8 cellular contexts compared by ENCODE assay signal in genomic region chr3:150184426-150185071, GRCh38.
DNase-seq lines count a peak whose midpoint lies in the region; ATAC-seq, FAIRE-seq and TF ChIP-seq lines count a peak whose summit lies in the region.

No MANE protein-coding gene starts in this region.

- intact Hi-C loops in lower leg skin (cut with DNase I; ENCODE audit: low total_unique reads) = no loop called here

- 4% methylated on average over 8 of the region's 8 CpGs for WGBS in A549 (ENCODE audit: missing lambda C conversion rate)
- WGBS in lower leg skin, 2 donors = 13 to 14% methylated on average over 8 of the region's 8 CpGs

- peak; percentile 66 to 67 for ATAC-seq in A549
- peak; percentile 33 for ATAC-seq in HG02571 (IDR thresholded peaks at IDR 0.05; ENCODE audit: unreplicated experiment)
- no peak for ATAC-seq in GM18858 (IDR thresholded peaks at IDR 0.05; ENCODE audit: unreplicated experiment)

- H3K9me3 ChIP-seq in A549 = peaks cover 22% of the 10 kb centered on the region; the same call in 1 of the 3 replicates

- peak overlapping the region; percentile 83 for H3K4me2 ChIP-seq in A549

- H3K27ac ChIP-seq in A549 = peak overlapping the region; percentile 55 to 80; a peak in 5 of 6 replicates
- peak overlapping the region; percentile 62 for H3K27ac ChIP-seq in VCaP

- H3K4me3 ChIP-seq in A549 (peak overlapping the region; percentile 39), lower leg skin (ENCODE audit: low read depth, poor library complexity, severe bottlenecking) (no peak overlapping the region)

- FAIRE-seq in A549 (lab: Jason Lieb, UNC) = no peak

- DNase-seq in A549 (ENCODE audit: low read depth in 1 of 2, low spot score in 1 of 2) = peak; percentile 33 to 36
- DNase-seq in kidney tubule cell (ENCODE audit: low spot score) = peak; percentile 35
- DNase-seq in GOT3 (lab: John Stamatoyannopoulos, UW) = no peak
- no peak for DNase-seq in SKM-1 treated with dmso at 0.1 percent for 144 hours (lab: John Stamatoyannopoulos, UW; ENCODE audit: unreplicated experiment)
- no peak for DNase-seq in lower leg skin (ENCODE audit: low spot score in 2 of 2)

- peaks cover 27% of the 10 kb centered on the region for H3K4me1 ChIP-seq in A549

- no peak; a peak in 1 of 5 replicates for TF ChIP-seq RAD21 in A549 (conservative IDR thresholded peaks at IDR 0.05 in 1 of 2, IDR thresholded peaks at IDR 0.05 in 1 of 2)

- CTCF ChIA-PET in A549 (lab: Yijun Ruan, JAX) = interaction anchor here (0.6 to 3.0 kb wide), 56 partner anchors 9 to 692 kb away, joined by 3 to 80 read pairs (median 4); partner anchors contain the start of gene PFN2

- TF ChIP-seq POLR2A in A549 (IDR thresholded peaks at IDR 0.05; ENCODE audit: low read length) (no peak), lower leg skin (IDR thresholded peaks at IDR 0.05) (no peak)

- no peak for TF ChIP-seq EP300 in A549 (IDR thresholded peaks at IDR 0.05)

- POLR2A ChIA-PET in A549 (lab: Yijun Ruan, JAX) = interaction anchor here (0.6 to 1.9 kb wide), 4 partner anchors 214 to 224 kb away, joined by 4 to 43 read pairs (median 6); partner anchors contain the start of gene PFN2

- TF ChIP-seq CTCF in A549 (IDR thresholded peaks at IDR 0.05) = no peak
- peak; percentile 37 for TF ChIP-seq CTCF in VCaP (conservative IDR thresholded peaks at IDR 0.05)
- TF ChIP-seq CTCF in lower leg skin (IDR thresholded peaks at IDR 0.05) = no peak

TF ChIP-seq in A549, 52 proteins besides CTCF, POLR2A, EP300 and RAD21:
- TF ChIP-seq FOSL2 (IDR thresholded peaks at IDR 0.05) = no peak
- peak; percentile 58 for TF ChIP-seq FOSL2 (CRISPR knock-in tag; IDR thresholded peaks at IDR 0.05)
- peak; percentile 23; the same call in 1 of the 2 replicates for TF ChIP-seq GATA3 (IDR thresholded peaks at IDR 0.05; ENCODE audit: borderline replicate concordance)
- TF ChIP-seq JUN (IDR thresholded peaks at IDR 0.05) = no peak

Comparison
In these comparisons a context has a peak if more than half of its experiments do, and no peak if none do; other contexts are left out.
1. DNase-seq: peak in A549 (2 of 2) and kidney tubule cell (single experiment); none in GOT3 (single experiment), SKM-1 treated with dmso at 0.1 percent for 144 hours (single experiment) and lower leg skin (0 of 2).